ENCODE assay signal across 11 cellular contexts in genomic region chr17:63828936-63829335, GRCh38. TPM values are rescaled to one million over a fixed set of nuclear protein-coding genes. Genes with fewer than 3 reads are reported as not detected.
DNase-seq lines count a peak whose midpoint lies in the region; ATAC-seq and TF ChIP-seq lines count a peak whose summit lies in the region.
"Had no signal": no experiment of that assay in that cellular context is flagged by ENCODE, and none has a peak within 500 bp of the region (broad histone marks: within the 10 kb centered on the region; RNA-seq: fewer than 3 reads in every experiment).

No MANE protein-coding gene starts in this region.

- no peak overlapping the region for H4K8ac ChIP-seq in mesendoderm (ENCODE audit: low read depth, low read length)

- H3K4me3 Mint-ChIP-seq in GM23338 = peak overlapping the region; percentile 100; the same call in 2 of the 3 replicates
- H3K4me3 Mint-ChIP-seq in activated T-helper 17 cell treated with anti-CD3 and anti-CD28 coated beads, Interleukin-2, amount 50 U/mL, for 72 hours = peak overlapping the region; percentile 91

- H2AK5ac ChIP-seq in mesendoderm (ENCODE audit: low read length) = no peak overlapping the region

- intact Hi-C loops in A673 (cut with micrococcal nuclease; ENCODE audit: unreplicated experiment) (no loop called here), body of pancreas (cut with DNase I) (no loop called here)

- H2BK15ac ChIP-seq in mesendoderm (replicated peaks; ENCODE audit: low read depth) = no peak overlapping the region

- H3K23ac ChIP-seq in mesendoderm (ENCODE audit: low read length) = no peak overlapping the region

- H3K36me3 ChIP-seq in A673 (ENCODE audit: insufficient read depth, low read length, poor library complexity, severe bottlenecking) = peaks cover 72% of the 10 kb centered on the region
- peaks cover 58% of the 10 kb centered on the region for H3K36me3 ChIP-seq in GM23338 (ENCODE audit: insufficient read depth)
- H3K36me3 ChIP-seq in mesendoderm (ENCODE audit: control insufficient read depth, insufficient read depth, low read length) = peaks cover 24% of the 10 kb centered on the region
- H3K36me3 ChIP-seq in body of pancreas (replicated peaks in 1 of 2; ENCODE audit: insufficient read depth in 1 of 2, low read depth in 2 of 2) = peaks cover 8 to 43% of the 10 kb centered on the region in 2 donors

- H3K79me2 ChIP-seq in GM23338 (replicated peaks; ENCODE audit: insufficient read depth) (peaks cover 39% of the 10 kb centered on the region), mesendoderm (ENCODE audit: control insufficient read depth, insufficient read depth, low read length) (peaks cover 34% of the 10 kb centered on the region)

- H3K27ac Mint-ChIP-seq in GM23338 = no peak overlapping the region
- peak overlapping the region; percentile 80 for H3K27ac Mint-ChIP-seq in activated T-helper 17 cell treated with anti-CD3 and anti-CD28 coated beads, Interleukin-2, amount 50 U/mL, for 72 hours

- H3K18ac ChIP-seq in mesendoderm (ENCODE audit: low read length) = no peak overlapping the region

- ATAC-seq in GM23338 = no peak
- no peak for ATAC-seq in activated T-helper 17 cell treated with anti-CD3 and anti-CD28 coated beads, Interleukin-2, amount 50 U/mL, for 72 hours (replicated peaks)
- no peak for ATAC-seq in HG03039 (IDR thresholded peaks at IDR 0.05; ENCODE audit: unreplicated experiment)
- ATAC-seq in body of pancreas = no peak

- peak overlapping the region; percentile 85 for H3K4me3 ChIP-seq in A673 (ENCODE audit: low read depth, low read length, poor library complexity, severe bottlenecking)
- peak overlapping the region; percentile 84; the same call in 1 of the 2 replicates for H3K4me3 ChIP-seq in GM23338
- H3K4me3 ChIP-seq in mesendoderm (ENCODE audit: low read length) = no peak overlapping the region
- H3K4me3 ChIP-seq in body of pancreas = no peak overlapping the region

- H3K9me2 ChIP-seq in GM23338 (ENCODE audit: insufficient read depth) = no peaks in the 10 kb centered on the region

- no peaks in the 10 kb centered on the region; the same call in 2 of the 3 replicates for H3K9me3 Mint-ChIP-seq in GM23338
- no peaks in the 10 kb centered on the region for H3K9me3 Mint-ChIP-seq in activated T-helper 17 cell treated with anti-CD3 and anti-CD28 coated beads, Interleukin-2, amount 50 U/mL, for 72 hours

- peaks cover 20% of the 10 kb centered on the region for H3K27me3 Mint-ChIP-seq in GM23338 (ENCODE audit: insufficient read depth, low read depth, poor library complexity)
- no peaks in the 10 kb centered on the region for H3K27me3 Mint-ChIP-seq in activated T-helper 17 cell treated with anti-CD3 and anti-CD28 coated beads, Interleukin-2, amount 50 U/mL, for 72 hours

- no peak overlapping the region for H2BK5ac ChIP-seq in mesendoderm (ENCODE audit: low read length)

- POLR2A ChIA-PET in A673 (lab: Charles Lee; ENCODE audit: low non-redundant PET) = interaction anchor here (0.8 kb wide), 1 partner anchor 11 kb away, joined by 3 read pairs; no protein-coding TSS in a partner anchor

- H3K27ac ChIP-seq in A673 (ENCODE audit: low read depth, low read length, poor library complexity, severe bottlenecking) = no peak overlapping the region
- no peak overlapping the region for H3K27ac ChIP-seq in GM23338 (ENCODE audit: low read depth)
- H3K27ac ChIP-seq in mesendoderm (ENCODE audit: low read depth, low read length) = no peak overlapping the region
- no peak overlapping the region for H3K27ac ChIP-seq in body of pancreas

- peaks cover 20% of the 10 kb centered on the region for H3K4me1 Mint-ChIP-seq in GM23338
- H3K4me1 Mint-ChIP-seq in activated T-helper 17 cell treated with anti-CD3 and anti-CD28 coated beads, Interleukin-2, amount 50 U/mL, for 72 hours = peaks cover 39% of the 10 kb centered on the region

- H3K56ac ChIP-seq in mesendoderm (ENCODE audit: low read length) = peak overlapping the region; percentile 1

- H3K27me3 ChIP-seq in A673 (replicated peaks; ENCODE audit: insufficient read depth, low read depth, low read length, poor library complexity) (no peaks in the 10 kb centered on the region), GM23338 (ENCODE audit: insufficient read depth) (no peaks in the 10 kb centered on the region), mesendoderm (ENCODE audit: insufficient read depth, low read length, poor library complexity) (no peaks in the 10 kb centered on the region), body of pancreas (no peaks in the 10 kb centered on the region)
- H3K27me3 ChIP-seq: tibial nerve had no signal

- H4K20me1 ChIP-seq in GM23338 (replicated peaks; ENCODE audit: insufficient read depth) = peaks cover 31% of the 10 kb centered on the region

- H3K79me1 ChIP-seq in mesendoderm (ENCODE audit: low read length) = peaks cover 22% of the 10 kb centered on the region

- no peak for TF ChIP-seq POLR2A in body of pancreas (IDR thresholded peaks at IDR 0.05)

- H3K36me3 Mint-ChIP-seq in GM23338 (ENCODE audit: low read depth) = peaks cover 98% of the 10 kb centered on the region
- peaks cover 100% of the 10 kb centered on the region for H3K36me3 Mint-ChIP-seq in activated T-helper 17 cell treated with anti-CD3 and anti-CD28 coated beads, Interleukin-2, amount 50 U/mL, for 72 hours (ENCODE audit: low read depth)

- TF ChIP-seq CTCF in A673 (conservative IDR thresholded peaks at IDR 0.05; ENCODE audit: low read depth, low read length) (no peak), GM23338 (conservative IDR thresholded peaks at IDR 0.05; ENCODE audit: low read depth in 2 of 2) (no peak), body of pancreas (IDR thresholded peaks at IDR 0.05) (no peak)

- H2AFZ ChIP-seq in GM23338 = no peak overlapping the region

- H3K9me3 ChIP-seq in A673 (ENCODE audit: low read depth, low read length, poor library complexity, severe bottlenecking) (no peaks in the 10 kb centered on the region), body of pancreas (no peaks in the 10 kb centered on the region)
- H3K9me3 ChIP-seq: tibial nerve had no signal

- no TSS peak for BruUV-seq in A673 (replicated peaks; lab: Mats Ljungman, UMichigan)

- H3K4me1 ChIP-seq in A673 (ENCODE audit: insufficient read depth, low read length, poor library complexity, severe bottlenecking) = peaks cover 12% of the 10 kb centered on the region
- H3K4me1 ChIP-seq in GM23338 (ENCODE audit: insufficient read depth) = peaks cover 6% of the 10 kb centered on the region; the same call in 1 of the 2 replicates
- no peaks in the 10 kb centered on the region for H3K4me1 ChIP-seq in mesendoderm (ENCODE audit: control insufficient read depth, low read depth, low read length)
- H3K4me1 ChIP-seq in body of pancreas = peaks cover 33% of the 10 kb centered on the region

- no CpG with 5 or more reads among the region's 3 CpGs for WGBS in mesendoderm (ENCODE audit: extremely low coverage, insufficient coverage, low lambda C conversion rate)
- 62 to 73% methylated on average over 3 of the region's 3 CpGs for WGBS in body of pancreas, 2 donors

- H4K5ac ChIP-seq in mesendoderm (ENCODE audit: low read length) = no peak overlapping the region

- H2BK120ac ChIP-seq in mesendoderm (ENCODE audit: low read depth, low read length) = no peak overlapping the region

- H3K4me2 ChIP-seq in GM23338 (no peak overlapping the region), mesendoderm (ENCODE audit: low read length) (no peak overlapping the region)

- no peak for DNase-seq in A673 (ENCODE audit: low spot score)
- no peak for DNase-seq in GM23338 (ENCODE audit: low spot score)
- no peak for DNase-seq in mesendoderm
- no peak for DNase-seq in HuH-7.5 (ENCODE audit: low spot score)
- no peak for DNase-seq in body of pancreas
- DNase-seq in iPS-NIHi7 (ENCODE audit: extremely low spot score) = no peak
- DNase-seq: NCI-H1417; stimulated activated CD4-positive, alpha-beta T cell treated with anti-CD3 and anti-CD28 coated beads, Interleukin-1b, Interleukin-23, amount 100 ng/mL, for 48 hours had no signal

- no peak overlapping the region for H3K4ac ChIP-seq in mesendoderm (ENCODE audit: low read depth, low read length)

- CTCF ChIA-PET in A673 (lab: Charles Lee) = no interaction called here

- H3F3A ChIP-seq in GM23338 (replicated peaks; ENCODE audit: low read depth) = peaks cover 13% of the 10 kb centered on the region; the same call in 1 of the 2 replicates

- peak overlapping the region; percentile 95 for H3K9ac ChIP-seq in mesendoderm (ENCODE audit: low read length)

RNA-seq across cellular contexts. Expression of gene FTSJ3, which starts 1.5 kb away (rescaled TPM):
- 81.0 and 90.4 TPM in 2 replicates for total RNA-seq in A673 (2021)
- total RNA-seq in GM23338 (2014; rRNA removed; shearing (Covaris generic)) = 48.4 and 61.5 TPM in 2 replicates
- 28.1 and 29.2 TPM in 2 replicates for polyA plus RNA-seq in GM23338 (2016; fragmentation: Nextera tagmentation; extraction: Ambion mirVana)
- 10 to 100 TPM; 36.3 to 74.1 TPM for total RNA-seq in activated T-helper 17 cell treated with anti-CD3 and anti-CD28 coated beads, Interleukin-2, amount 50 U/mL, for 72 hours
- 52.0 TPM for polyA plus RNA-seq in mesendoderm (2013, experiment 1 of 2)
- 50.6 TPM for polyA plus RNA-seq in mesendoderm (2013, experiment 2 of 2)
- 10 to 100 TPM; 22.7 to 30.9 TPM for total RNA-seq in body of pancreas

RNA-seq across cellular contexts. Expression of gene PSMC5, which starts 1.7 kb away (rescaled TPM):
- total RNA-seq in A673 (2021) (302 and 305 TPM in 2 replicates), body of pancreas (10 to 100 TPM; 55.0 to 59.4 TPM)
- total RNA-seq in GM23338 (2014; rRNA removed; shearing (Covaris generic)) = 93.1 and 105 TPM in 2 replicates
- polyA plus RNA-seq in GM23338 (2016; fragmentation: Nextera tagmentation; extraction: Ambion mirVana) = 186 and 199 TPM in 2 replicates
- 100 to 1,000 TPM; 102 to 172 TPM for total RNA-seq in activated T-helper 17 cell treated with anti-CD3 and anti-CD28 coated beads, Interleukin-2, amount 50 U/mL, for 72 hours
- 119 TPM for polyA plus RNA-seq in mesendoderm (2013, experiment 1 of 2)
- polyA plus RNA-seq in mesendoderm (2013, experiment 2 of 2) = 121 TPM

RNA-seq across cellular contexts. Expression of gene SMARCD2, which starts 13.5 kb away (rescaled TPM):
- total RNA-seq in A673 (2021) (71.9 and 89.4 TPM in 2 replicates), body of pancreas (10 to 100 TPM; 75.8 to 87.9 TPM)
- total RNA-seq in GM23338 (2014; rRNA removed; shearing (Covaris generic)) = 121 and 133 TPM in 2 replicates
- 34.9 and 36.4 TPM in 2 replicates for polyA plus RNA-seq in GM23338 (2016; fragmentation: Nextera tagmentation; extraction: Ambion mirVana)
- total RNA-seq in activated T-helper 17 cell treated with anti-CD3 and anti-CD28 coated beads, Interleukin-2, amount 50 U/mL, for 72 hours = 100 to 1,000 TPM in 1 of 2 donors, 10 to 100 TPM in 1; 82.7 to 112 TPM
- 39.6 TPM for polyA plus RNA-seq in mesendoderm (2013, experiment 1 of 2)
- polyA plus RNA-seq in mesendoderm (2013, experiment 2 of 2) = 40.6 TPM

RNA-seq across cellular contexts. Expression of gene CSH2, which starts 44.5 kb away (rescaled TPM):
- total RNA-seq in A673 (2021) (not detected in 2 replicates), body of pancreas (not detected)
- not detected in 2 replicates for total RNA-seq in GM23338 (2014; rRNA removed; shearing (Covaris generic))
- polyA plus RNA-seq in GM23338 (2016; fragmentation: Nextera tagmentation; extraction: Ambion mirVana) = 0.37 and 0.43 TPM in 2 replicates
- 1 to 10 TPM; 2.3 to 3.5 TPM for total RNA-seq in activated T-helper 17 cell treated with anti-CD3 and anti-CD28 coated beads, Interleukin-2, amount 50 U/mL, for 72 hours
- 1.3 TPM for polyA plus RNA-seq in mesendoderm (2013, experiment 1 of 2)
- polyA plus RNA-seq in mesendoderm (2013, experiment 2 of 2) = 1.7 TPM
- total RNA-seq: tibial nerve had no signal

RNA-seq across cellular contexts. Expression of gene GH2, which starts 52.8 kb away (rescaled TPM):
- total RNA-seq in A673 (2021) (not detected in 2 replicates), body of pancreas (not detected)
- total RNA-seq in GM23338 (2014; rRNA removed; shearing (Covaris generic)) = 0.27 and 0.59 TPM in 2 replicates
- 2.3 TPM in 2 replicates for polyA plus RNA-seq in GM23338 (2016; fragmentation: Nextera tagmentation; extraction: Ambion mirVana)
- not detected for total RNA-seq in activated T-helper 17 cell treated with anti-CD3 and anti-CD28 coated beads, Interleukin-2, amount 50 U/mL, for 72 hours
- 1.4 TPM for polyA plus RNA-seq in mesendoderm (2013, experiment 1 of 2)
- 1.6 TPM for polyA plus RNA-seq in mesendoderm (2013, experiment 2 of 2)
- total RNA-seq: tibial nerve had no signal

Comparison
In these comparisons a context has a peak if more than half of its experiments do, and no peak if none do; other contexts are left out.
1. H3K4me3 ChIP-seq: peak in A673 (single experiment) and GM23338 (single experiment); none in mesendoderm (single experiment) and body of pancreas (0 of 2).